Comparison of ENCODE assay signal across 18 cellular contexts in genomic region chr20:62553838-62554161, GRCh38.
"Had no signal": no experiment of that assay in that cellular context is flagged by ENCODE, and none has a peak within 500 bp of the region (broad histone marks: within the 10 kb centered on the region; RNA-seq: fewer than 3 reads in every experiment).

No MANE protein-coding gene starts in this region.

- H3K9me3 ChIP-seq: breast epithelium, lower lobe of right lung, tibial nerve had no signal

- H3K4me3 ChIP-seq: breast epithelium, lower lobe of right lung, SK-N-MC, tibial nerve had no signal

- ATAC-seq: activated CD4-positive, CD25-positive, alpha-beta regulatory T cell treated with anti-CD3 and anti-CD28 coated beads, Interleukin-2, amount 50 U/mL, for 24 hours; activated naive CD8-positive, alpha-beta T cell treated with anti-CD3 and anti-CD28 coated beads, Interleukin-2, amount 50 U/mL, for 24 hours; lower lobe of right lung; naive thymus-derived CD4-positive, alpha-beta T cell; stimulated activated naive B cell treated with anti-CD40 and anti-IgM and Interleukin-4, amounts not matched to agents 10 μg/mL and 1 μg/mL and 100 μg/mL, for 72 hours had no signal

- DNase-seq: activated CD4-positive, alpha-beta T cell treated with anti-CD3 and anti-CD28 coated beads, Interleukin-2, amount 50 U/mL, for 1 hour; activated naive CD4-positive, alpha-beta T cell; activated naive CD8-positive, alpha-beta T cell treated with anti-CD3 and anti-CD28 coated beads, Interleukin-2, amount 50 U/mL, for 24 hours; aorta; erythroblast; immature natural killer cell; lower lobe of right lung; midbrain; naive thymus-derived CD4-positive, alpha-beta T cell; occipital lobe; stimulated activated CD4-positive, alpha-beta T cell treated with anti-CD3 and anti-CD28 coated beads, Interleukin-2, amount 100 ng/mL, for 48 hours; stimulated activated naive B cell treated with anti-CD40 and anti-IgM and Interleukin-4, amounts not matched to agents 10 μg/mL and 1 μg/mL and 100 μg/mL, for 72 hours; substantia nigra; T-helper 9 cell had no signal

- H3K36me3 ChIP-seq: breast epithelium, lower lobe of right lung, tibial nerve had no signal

- H3K27ac ChIP-seq: breast epithelium, lower lobe of right lung, SK-N-MC, tibial nerve had no signal
